18 cellular contexts compared by ENCODE assay signal in the genomic region with DNA sequence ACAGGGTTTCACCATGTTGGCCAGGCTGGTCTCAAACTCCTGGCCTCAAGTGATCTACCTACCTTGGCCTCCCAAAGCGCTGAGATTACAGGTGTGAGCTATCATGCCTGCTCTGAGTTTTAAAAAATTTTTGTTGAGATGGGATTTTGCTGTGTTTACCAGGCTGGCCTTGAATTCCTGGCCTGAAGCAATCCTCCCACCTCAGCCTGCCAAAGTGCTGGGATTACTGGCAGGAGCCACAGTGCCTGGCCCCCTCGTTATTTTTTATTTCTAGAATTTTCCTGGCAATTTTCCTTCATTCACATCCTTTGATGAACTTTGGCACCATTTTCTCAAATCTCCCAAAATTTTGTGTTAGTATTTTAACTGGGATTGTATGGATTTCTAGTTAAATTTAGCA. TPM values are rescaled to one million over a fixed set of nuclear protein-coding genes. Genes with fewer than 3 reads are reported as not detected.
A peak's percentile ranks its signal among the peaks of the same experiment; 100 is the strongest.
DNase-seq lines count a peak whose midpoint lies in the region; ATAC-seq, FAIRE-seq and TF ChIP-seq lines count a peak whose summit lies in the region.
"Had no signal": no experiment of that assay in that cellular context is flagged by ENCODE, and none has a peak within 500 bp of the region (broad histone marks: within the 10 kb centered on the region; RNA-seq: fewer than 3 reads in every experiment).

No MANE protein-coding gene starts in this region.

- FAIRE-seq in K562 (lab: Jason Lieb, UNC), result no peak
- FAIRE-seq: G401.6, GM12891 had no signal

- no TSS peak for BruUV-seq in K562 (replicated peaks; lab: Mats Ljungman, UMichigan)

- peak; percentile 17 for DNase-seq in MG63
- DNase-seq in K562 (ENCODE audit: extremely low read depth in 1 of 4, low spot score in 3 of 4), result no peak
- peak in 2 of 3 donors; percentile 64 to 76 for DNase-seq in right lobe of liver
- no peak for DNase-seq in globus pallidus (ENCODE audit: low spot score)
- DNase-seq in T-cell, result no peak
- DNase-seq in esophagus squamous epithelium (lab: John Stamatoyannopoulos, UW), result no peak
- DNase-seq: 8988T; AML-193; CD4-positive, alpha-beta memory T cell; DMS79; EL; H7 had no signal

- H3K27me3 ChIP-seq in BLaER1, result no peaks in the 10 kb centered on the region
- H3K27me3 ChIP-seq in MG63, result no peaks in the 10 kb centered on the region
- H3K27me3 ChIP-seq in K562 (ENCODE audit: control insufficient read depth in 2 of 2, insufficient read depth in 2 of 2, low read length in 2 of 2), result no peaks in the 10 kb centered on the region
- H3K27me3 ChIP-seq in right lobe of liver, result no peaks in the 10 kb centered on the region
- no peaks in the 10 kb centered on the region for H3K27me3 ChIP-seq in esophagus squamous epithelium

- H3K36me3 Mint-ChIP-seq in T-cell, result peaks cover 3% of the 10 kb centered on the region
- H3K36me3 Mint-ChIP-seq: CD4-positive, alpha-beta memory T cell had no signal

- H3K9ac ChIP-seq in BLaER1, result 0 out of 2 replicates have a peak overlapping the region, but pooled peaks have one; percentile 29
- H3K9ac ChIP-seq in K562 (ENCODE audit: insufficient read depth in 1 of 2, low read depth in 2 of 2, low read length in 2 of 2), result no peak overlapping the region

- H2AFZ ChIP-seq in K562 (ENCODE audit: low read depth, low read length), result no peak overlapping the region
- H2AFZ ChIP-seq: GM23338 had no signal

- CTCF ChIA-PET in K562 (lab: Yijun Ruan, JAX; ENCODE audit: low intra/inter-chr PET ratio) (no interaction called here), T-cell (lab: Charles Lee) (no interaction called here)

- no peaks in the 10 kb centered on the region for H3K9me3 Mint-ChIP-seq in T-cell
- H3K9me3 Mint-ChIP-seq: CD4-positive, alpha-beta memory T cell; GM23338 had no signal

- POLR2A ChIA-PET in K562 (lab: Yijun Ruan, JAX) (interaction anchor here (1.4 to 2.6 kb wide), 6 partner anchors 11 to 32 kb away, joined by 5 to 22 read pairs (median 6); no protein-coding TSS in a partner anchor), T-cell (lab: Charles Lee) (no interaction called here)

- no peak overlapping the region for H3K4me3 Mint-ChIP-seq in T-cell
- H3K4me3 Mint-ChIP-seq: CD4-positive, alpha-beta memory T cell; GM23338 had no signal

- H3K36me3 ChIP-seq in BLaER1, result no peaks in the 10 kb centered on the region
- no peaks in the 10 kb centered on the region for H3K36me3 ChIP-seq in MG63
- H3K36me3 ChIP-seq in K562 (ENCODE audit: control insufficient read depth, insufficient read depth, low read length), result no peaks in the 10 kb centered on the region
- H3K36me3 ChIP-seq in right lobe of liver, result no peaks in the 10 kb centered on the region
- H3K36me3 ChIP-seq in esophagus squamous epithelium, result no peaks in the 10 kb centered on the region

- H4K20me1 ChIP-seq in BLaER1 (no peaks in the 10 kb centered on the region), K562 (replicated peaks; ENCODE audit: control insufficient read depth, insufficient read depth, low read length) (no peaks in the 10 kb centered on the region; the same call in 1 of the 2 replicates)

- H3K4me1 ChIP-seq in BLaER1 (peaks cover 60% of the 10 kb centered on the region), K562 (replicated peaks in 1 of 2; ENCODE audit: control insufficient read depth in 2 of 2, insufficient read depth in 2 of 2, low read length in 2 of 2) (peaks cover 35 to 48% of the 10 kb centered on the region in 2 experiments), right lobe of liver (peaks cover 0 to 24% (median 3%) of the 10 kb centered on the region in 4 donors), esophagus squamous epithelium (peaks cover 0 to 10% (median 0%) of the 10 kb centered on the region in 3 donors)

- no peak overlapping the region for H3K27ac Mint-ChIP-seq in T-cell
- H3K27ac Mint-ChIP-seq: CD4-positive, alpha-beta memory T cell; GM23338 had no signal

- H3K27ac ChIP-seq in BLaER1, result no peak overlapping the region
- no peak overlapping the region for H3K27ac ChIP-seq in K562 (ENCODE audit: extremely low read depth, low read depth, low read length)
- H3K27ac ChIP-seq in right lobe of liver, result peak overlapping the region in 2 of 3 donors; percentile 22 to 44
- H3K27ac ChIP-seq in esophagus squamous epithelium, result no peak overlapping the region
- H3K27ac ChIP-seq: C4-2B had no signal

- TF ChIP-seq EP300 in K562 (IDR thresholded peaks at IDR 0.05; ENCODE audit: low read length), result no peak

- no peaks in the 10 kb centered on the region for H3K79me2 ChIP-seq in K562 (ENCODE audit: control insufficient read depth, insufficient read depth, low read length)

- TF ChIP-seq CTCF in K562 (IDR thresholded peaks at IDR 0.05 in 2 of 3, conservative IDR thresholded peaks at IDR 0.05 in 1 of 3; ENCODE audit: insufficient read depth in 2 of 3, low read depth in 1 of 3, low read length in 3 of 3) (no peak), right lobe of liver (IDR thresholded peaks at IDR 0.05) (no peak), esophagus squamous epithelium (IDR thresholded peaks at IDR 0.05) (no peak)

- H3K27me3 Mint-ChIP-seq in T-cell, result no peaks in the 10 kb centered on the region
- H3K27me3 Mint-ChIP-seq: CD4-positive, alpha-beta memory T cell had no signal

- H3K9me3 ChIP-seq in BLaER1 (no peaks in the 10 kb centered on the region), MG63 (no peaks in the 10 kb centered on the region), K562 (replicated peaks; ENCODE audit: control insufficient read depth, insufficient read depth, low read depth, low read length) (no peaks in the 10 kb centered on the region), right lobe of liver (no peaks in the 10 kb centered on the region), esophagus squamous epithelium (no peaks in the 10 kb centered on the region)

- intact Hi-C loops in K562 (cut with micrococcal nuclease) (no loop called here), right lobe of liver (cut with DNase I) (loop anchor here in 1 of 2 donors (10.0 kb wide), 1 partner anchor 83 kb away; no protein-coding TSS in a partner anchor), esophagus squamous epithelium (cut with DNase I) (no loop called here)

- TF ChIP-seq POLR2A in K562 (conservative IDR thresholded peaks at IDR 0.05) (no peak), right lobe of liver (IDR thresholded peaks at IDR 0.05) (no peak), esophagus squamous epithelium (IDR thresholded peaks at IDR 0.05) (no peak)

- WGBS in K562 (ENCODE audit: insufficient coverage, low coverage, missing lambda C conversion rate), result 72% methylated on average over 2 of the region's 2 CpGs
- 32% methylated on average over 2 of the region's 2 CpGs for WGBS in right lobe of liver (ENCODE audit: insufficient coverage, low coverage, low lambda C conversion rate, missing lambda C conversion rate)
- 28 to 55% methylated on average over 2 of the region's 2 CpGs for WGBS in esophagus squamous epithelium, 2 donors

- TF ChIP-seq RAD21 in K562 (CRISPR knock-in tag; conservative IDR thresholded peaks at IDR 0.05 in 1 of 2, IDR thresholded peaks at IDR 0.05 in 1 of 2), result no peak

- H3K9me1 ChIP-seq in K562 (ENCODE audit: control insufficient read depth, insufficient read depth, low read length), result no peaks in the 10 kb centered on the region

- H3K4me3 ChIP-seq in BLaER1 (no peak overlapping the region), MG63 (no peak overlapping the region), K562 (no peak overlapping the region), right lobe of liver (no peak overlapping the region), esophagus squamous epithelium (no peak overlapping the region)
- H3K4me3 ChIP-seq: GM23338 had no signal

- ATAC-seq in K562 (no peak), right lobe of liver (peak; percentile 67 to 84 (median 76)), T-cell (replicated peaks in 1 of 4) (no peak), GM19455 (IDR thresholded peaks at IDR 0.05; ENCODE audit: unreplicated experiment) (no peak)
- ATAC-seq: GM23338 had no signal

- peaks cover under 1 to 9% (median 5%) of the 10 kb centered on the region in 3 donors for H3K4me1 Mint-ChIP-seq in T-cell
- H3K4me1 Mint-ChIP-seq: CD4-positive, alpha-beta memory T cell had no signal

- H3K4me2 ChIP-seq in BLaER1, result peak overlapping the region; percentile 58
- H3K4me2 ChIP-seq in K562 (ENCODE audit: insufficient read depth, low read length), result no peak overlapping the region
- H3K4me2 ChIP-seq: GM23338 had no signal

- in situ Hi-C loops in K562 (cut with MboI), result no loop called here

RNA-seq across cellular contexts. Expression of gene SCARB1, which starts 24.5 kb away (rescaled TPM):
- 35.4 and 66.8 TPM in 2 replicates for total RNA-seq in MG63 (2014; rRNA removed; shearing (Covaris generic); ENCODE audit: low replicate concordance)
- total RNA-seq in K562 (2011; cell fraction: chromatin; rRNA removed; ENCODE audit: low replicate concordance), result 238 and 543 TPM in 2 replicates
- 351 and 425 TPM in 2 replicates for total RNA-seq in K562 (2011; cell fraction: nucleolus; rRNA removed)
- 354 and 357 TPM in 2 replicates for total RNA-seq in K562 (2011; cell fraction: nucleoplasm; rRNA removed)
- total RNA-seq in K562 (2014; rRNA removed) (52.8 and 83.0 TPM in 2 replicates), K562 (2014; rRNA removed; fragmentation: Illumina TruSeq; extraction: Trizol) (30.9 and 38.4 TPM in 2 replicates), K562 (2015; rRNA removed; fragmentation: Illumina TruSeq; extraction: Trizol) (36.0 and 38.7 TPM in 2 replicates), K562 (2021) (148 and 157 TPM in 2 replicates), right lobe of liver (100 to 1,000 TPM; 128 to 359 (median 214) TPM), T-cell (1 to 10 TPM; 3.1 to 5.6 (median 4.5) TPM), esophagus squamous epithelium (1 to 10 TPM; 7.1 to 9.5 (median 8.8) TPM)
- polyA plus RNA-seq in K562 (2011; rRNA removed) (81.9 and 168 TPM in 2 replicates), K562 (2014; fragmentation: Illumina TruSeq; extraction: Trizol) (143 and 152 TPM in 2 replicates), K562 (2014; fragmentation: Nextera tagmentation; extraction: Ambion mirVana) (1 to 10 TPM in 1 of 2 experiments, under 1 TPM in 1; 0.56 to 4.7 TPM), K562 (2014; rRNA removed) (79.2 and 92.6 TPM in 2 replicates)
- 161 and 163 TPM in 2 replicates for polyA plus RNA-seq in K562 (2011; cell fraction: cytosol; rRNA removed)
- polyA plus RNA-seq in K562 (2011; cell fraction: nucleus; rRNA removed), result 435 and 491 TPM in 2 replicates
- 87.6 and 124 TPM in 2 replicates for polyA plus RNA-seq in K562 (2012)
- polyA minus RNA-seq in K562 (2011; rRNA and poly(A)+ RNA removed), result 83.0 and 106 TPM in 2 replicates
- 90.2 and 100 TPM in 2 replicates for polyA minus RNA-seq in K562 (2011; cell fraction: cytosol; rRNA and poly(A)+ RNA removed)
- polyA minus RNA-seq in K562 (2011; cell fraction: nucleus; rRNA and poly(A)+ RNA removed), result 82.3 and 143 TPM in 2 replicates

RNA-seq across cellular contexts. Expression of gene UBC, which starts 26.2 kb away (rescaled TPM):
- 1,042 and 1,166 TPM in 2 replicates for total RNA-seq in MG63 (2014; rRNA removed; shearing (Covaris generic); ENCODE audit: low replicate concordance)
- 193 and 317 TPM in 2 replicates for total RNA-seq in K562 (2011; cell fraction: chromatin; rRNA removed; ENCODE audit: low replicate concordance)
- total RNA-seq in K562 (2011; cell fraction: nucleolus; rRNA removed), result 188 and 214 TPM in 2 replicates
- total RNA-seq in K562 (2011; cell fraction: nucleoplasm; rRNA removed), result 283 and 301 TPM in 2 replicates
- 717 and 744 TPM in 2 replicates for total RNA-seq in K562 (2014; rRNA removed)
- 771 and 813 TPM in 2 replicates for total RNA-seq in K562 (2014; rRNA removed; fragmentation: Illumina TruSeq; extraction: Trizol)
- 795 and 812 TPM in 2 replicates for total RNA-seq in K562 (2015; rRNA removed; fragmentation: Illumina TruSeq; extraction: Trizol)
- 697 and 765 TPM in 2 replicates for total RNA-seq in K562 (2021)
- 1,118 and 1,197 TPM in 2 replicates for polyA plus RNA-seq in K562 (2011; rRNA removed)
- polyA plus RNA-seq in K562 (2011; cell fraction: cytosol; rRNA removed), result 514 and 899 TPM in 2 replicates
- 518 and 627 TPM in 2 replicates for polyA plus RNA-seq in K562 (2011; cell fraction: nucleus; rRNA removed)
- polyA plus RNA-seq in K562 (2012), result 1,269 and 1,358 TPM in 2 replicates
- 825 and 860 TPM in 2 replicates for polyA plus RNA-seq in K562 (2014; fragmentation: Illumina TruSeq; extraction: Trizol)
- 1,000 to 10,000 TPM in 1 of 2 experiments, 100 to 1,000 TPM in 1; 927 to 1,153 TPM for polyA plus RNA-seq in K562 (2014; fragmentation: Nextera tagmentation; extraction: Ambion mirVana)
- polyA plus RNA-seq in K562 (2014; rRNA removed), result 533 and 624 TPM in 2 replicates
- polyA minus RNA-seq in K562 (2011; rRNA and poly(A)+ RNA removed), result 765 and 975 TPM in 2 replicates
- 543 and 602 TPM in 2 replicates for polyA minus RNA-seq in K562 (2011; cell fraction: cytosol; rRNA and poly(A)+ RNA removed)
- polyA minus RNA-seq in K562 (2011; cell fraction: nucleus; rRNA and poly(A)+ RNA removed), result 77.0 and 177 TPM in 2 replicates
- 1,000 to 10,000 TPM in 1 of 6 experiments, 100 to 1,000 TPM in 5; 390 to 1,023 (median 604) TPM for total RNA-seq in right lobe of liver
- 1,000 to 10,000 TPM in 2 of 5 donors, 100 to 1,000 TPM in 3; 786 to 1,410 (median 885) TPM for total RNA-seq in T-cell
- 1,000 to 10,000 TPM; 1,012 to 1,417 (median 1,215) TPM for total RNA-seq in esophagus squamous epithelium

Comparison
In these comparisons a context has a peak if more than half of its experiments do, and no peak if none do; other contexts are left out.
1. H3K27ac ChIP-seq: peak in right lobe of liver (2 of 3); none in BLaER1 (single experiment), K562 (single experiment) and esophagus squamous epithelium (0 of 4).
2. DNase-seq: peak in MG63 (single experiment) and right lobe of liver (2 of 3); none in K562 (0 of 4), globus pallidus (single experiment), T-cell (0 of 34) and esophagus squamous epithelium (single experiment).
3. ATAC-seq: peak in right lobe of liver (4 of 4); none in K562 (single experiment), T-cell (0 of 4) and GM19455 (single experiment).